ENCODE assay signal across 1 cellular context in the genomic region with DNA sequence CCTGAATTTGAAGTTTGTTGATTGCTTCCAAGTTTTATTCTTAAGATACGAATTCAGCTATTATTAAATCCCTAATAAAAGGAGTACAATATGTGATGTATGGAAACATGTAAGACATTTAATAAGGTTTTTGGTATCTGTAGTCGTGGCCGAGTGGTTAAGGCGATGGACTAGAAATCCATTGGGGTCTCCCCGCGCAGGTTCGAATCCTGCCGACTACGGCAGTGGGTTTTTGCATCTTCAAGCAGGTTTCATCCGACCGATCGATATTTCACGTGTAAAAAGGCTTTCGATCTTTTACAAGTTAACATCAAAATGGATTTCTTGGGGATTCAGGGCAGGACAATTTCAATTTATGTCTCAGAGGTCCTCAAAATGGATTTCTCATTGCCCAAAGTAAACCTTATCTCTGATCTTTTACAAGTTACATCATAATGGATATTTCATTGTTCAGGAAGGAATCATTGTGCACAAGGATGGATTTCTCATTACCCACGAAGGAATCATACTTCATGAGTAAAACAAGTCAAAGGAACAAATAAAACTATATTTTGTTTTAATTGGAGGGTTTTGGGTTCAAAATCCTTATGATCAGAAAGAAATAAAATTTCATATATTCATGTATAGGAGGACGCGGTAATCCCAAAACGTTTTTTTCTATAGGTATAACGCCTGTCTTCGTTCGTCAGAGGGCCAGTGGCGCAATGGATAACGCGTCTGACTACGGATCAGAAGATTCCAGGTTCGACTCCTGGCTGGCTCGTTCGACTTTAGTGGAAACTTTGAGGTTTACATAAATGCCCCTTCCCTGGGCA.
TF ChIP-seq lines count a peak whose summit lies in the region.

No MANE protein-coding gene starts in this region.

TF ChIP-seq in HepG2, 621 proteins besides CTCF, POLR2A, EP300 and RAD21 (continues in another document):
- TF ChIP-seq, protein P1, sequence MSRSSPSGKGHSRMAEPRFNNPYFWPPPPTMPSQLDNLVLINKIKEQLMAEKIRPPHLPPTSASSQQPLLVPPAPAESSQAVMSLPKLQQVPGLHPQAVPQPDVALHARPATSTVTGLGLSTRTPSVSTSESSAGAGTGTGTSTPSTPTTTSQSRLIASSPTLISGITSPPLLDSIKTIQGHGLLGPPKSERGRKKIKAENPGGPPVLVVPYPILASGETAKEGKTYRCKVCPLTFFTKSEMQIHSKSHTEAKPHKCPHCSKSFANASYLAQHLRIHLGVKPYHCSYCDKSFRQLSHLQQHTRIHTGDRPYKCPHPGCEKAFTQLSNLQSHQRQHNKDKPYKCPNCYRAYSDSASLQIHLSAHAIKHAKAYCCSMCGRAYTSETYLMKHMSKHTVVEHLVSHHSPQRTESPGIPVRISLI (CRISPR knock-in tag; IDR thresholded peaks at IDR 0.05; ENCODE audit: borderline replicate concordance) = peak; percentile 85
- TF ChIP-seq, protein P2, sequence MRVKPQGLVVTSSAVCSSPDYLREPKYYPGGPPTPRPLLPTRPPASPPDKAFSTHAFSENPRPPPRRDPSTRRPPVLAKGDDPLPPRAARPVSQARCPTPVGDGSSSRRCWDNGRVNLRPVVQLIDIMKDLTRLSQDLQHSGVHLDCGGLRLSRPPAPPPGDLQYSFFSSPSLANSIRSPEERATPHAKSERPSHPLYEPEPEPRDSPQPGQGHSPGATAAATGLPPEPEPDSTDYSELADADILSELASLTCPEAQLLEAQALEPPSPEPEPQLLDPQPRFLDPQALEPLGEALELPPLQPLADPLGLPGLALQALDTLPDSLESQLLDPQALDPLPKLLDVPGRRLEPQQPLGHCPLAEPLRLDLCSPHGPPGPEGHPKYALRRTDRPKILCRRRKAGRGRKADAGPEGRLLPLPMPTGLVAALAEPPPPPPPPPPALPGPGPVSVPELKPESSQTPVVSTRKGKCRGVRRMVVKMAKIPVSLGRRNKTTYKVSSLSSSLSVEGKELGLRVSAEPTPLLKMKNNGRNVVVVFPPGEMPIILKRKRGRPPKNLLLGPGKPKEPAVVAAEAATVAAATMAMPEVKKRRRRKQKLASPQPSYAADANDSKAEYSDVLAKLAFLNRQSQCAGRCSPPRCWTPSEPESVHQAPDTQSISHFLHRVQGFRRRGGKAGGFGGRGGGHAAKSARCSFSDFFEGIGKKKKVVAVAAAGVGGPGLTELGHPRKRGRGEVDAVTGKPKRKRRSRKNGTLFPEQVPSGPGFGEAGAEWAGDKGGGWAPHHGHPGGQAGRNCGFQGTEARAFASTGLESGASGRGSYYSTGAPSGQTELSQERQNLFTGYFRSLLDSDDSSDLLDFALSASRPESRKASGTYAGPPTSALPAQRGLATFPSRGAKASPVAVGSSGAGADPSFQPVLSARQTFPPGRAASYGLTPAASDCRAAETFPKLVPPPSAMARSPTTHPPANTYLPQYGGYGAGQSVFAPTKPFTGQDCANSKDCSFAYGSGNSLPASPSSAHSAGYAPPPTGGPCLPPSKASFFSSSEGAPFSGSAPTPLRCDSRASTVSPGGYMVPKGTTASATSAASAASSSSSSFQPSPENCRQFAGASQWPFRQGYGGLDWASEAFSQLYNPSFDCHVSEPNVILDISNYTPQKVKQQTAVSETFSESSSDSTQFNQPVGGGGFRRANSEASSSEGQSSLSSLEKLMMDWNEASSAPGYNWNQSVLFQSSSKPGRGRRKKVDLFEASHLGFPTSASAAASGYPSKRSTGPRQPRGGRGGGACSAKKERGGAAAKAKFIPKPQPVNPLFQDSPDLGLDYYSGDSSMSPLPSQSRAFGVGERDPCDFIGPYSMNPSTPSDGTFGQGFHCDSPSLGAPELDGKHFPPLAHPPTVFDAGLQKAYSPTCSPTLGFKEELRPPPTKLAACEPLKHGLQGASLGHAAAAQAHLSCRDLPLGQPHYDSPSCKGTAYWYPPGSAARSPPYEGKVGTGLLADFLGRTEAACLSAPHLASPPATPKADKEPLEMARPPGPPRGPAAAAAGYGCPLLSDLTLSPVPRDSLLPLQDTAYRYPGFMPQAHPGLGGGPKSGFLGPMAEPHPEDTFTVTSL (CRISPR knock-in tag; IDR thresholded peaks at IDR 0.05; ENCODE audit: borderline replicate concordance) = peak; percentile 8; the same call in 1 of the 2 replicates
- TF ChIP-seq, protein P3, sequence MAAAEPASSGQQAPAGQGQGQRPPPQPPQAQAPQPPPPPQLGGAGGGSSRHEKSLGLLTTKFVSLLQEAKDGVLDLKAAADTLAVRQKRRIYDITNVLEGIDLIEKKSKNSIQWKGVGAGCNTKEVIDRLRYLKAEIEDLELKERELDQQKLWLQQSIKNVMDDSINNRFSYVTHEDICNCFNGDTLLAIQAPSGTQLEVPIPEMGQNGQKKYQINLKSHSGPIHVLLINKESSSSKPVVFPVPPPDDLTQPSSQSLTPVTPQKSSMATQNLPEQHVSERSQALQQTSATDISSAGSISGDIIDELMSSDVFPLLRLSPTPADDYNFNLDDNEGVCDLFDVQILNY (CRISPR knock-in tag; conservative IDR thresholded peaks at IDR 0.05) = no peak
- TF ChIP-seq PRPF4 (IDR thresholded peaks at IDR 0.05; ENCODE audit: low read depth, low read length, poor library complexity, severe bottlenecking) = peak; percentile 86
- TF ChIP-seq HOXA5 (CRISPR knock-in tag; IDR thresholded peaks at IDR 0.05) = peak; percentile 73
- TF ChIP-seq MEIS1 (CRISPR knock-in tag; IDR thresholded peaks at IDR 0.05; ENCODE audit: borderline replicate concordance) = 0 out of 2 replicates have a peak, but pooled peaks have one; percentile 32
- TF ChIP-seq ZNF510 (CRISPR knock-in tag; IDR thresholded peaks at IDR 0.05; ENCODE audit: low read depth) = peak; percentile 78; the same call in 1 of the 2 replicates
- no peak for TF ChIP-seq ISX (CRISPR knock-in tag; conservative IDR thresholded peaks at IDR 0.05)
- peak; percentile 43 for TF ChIP-seq GATAD1 (CRISPR knock-in tag; IDR thresholded peaks at IDR 0.05)
- peak; percentile 30; the same call in 1 of the 2 replicates for TF ChIP-seq ZNF256 (CRISPR knock-in tag; conservative IDR thresholded peaks at IDR 0.05)
- no peak; the same call in 1 of the 2 replicates for TF ChIP-seq ZSCAN5A (CRISPR knock-in tag; IDR thresholded peaks at IDR 0.05; ENCODE audit: borderline replicate concordance)
- peak; percentile 32; the same call in 1 of the 2 replicates for TF ChIP-seq NR2C2 (CRISPR knock-in tag; IDR thresholded peaks at IDR 0.05; ENCODE audit: borderline replicate concordance)
- TF ChIP-seq FOXC1 (CRISPR knock-in tag; IDR thresholded peaks at IDR 0.05; ENCODE audit: borderline replicate concordance) = peak; percentile 15; the same call in 1 of the 2 replicates
- TF ChIP-seq ZIK1 (CRISPR knock-in tag; IDR thresholded peaks at IDR 0.05; ENCODE audit: borderline replicate concordance, low read depth) = no peak
- TF ChIP-seq SRSF9 (IDR thresholded peaks at IDR 0.05; ENCODE audit: borderline replicate concordance, insufficient read depth, low read depth, low read length, poor library complexity, severe bottlenecking) = no peak
- peak; percentile 71; the same call in 1 of the 2 replicates for TF ChIP-seq ZNF33A (CRISPR knock-in tag; IDR thresholded peaks at IDR 0.05; ENCODE audit: borderline replicate concordance)
- TF ChIP-seq NFIC (IDR thresholded peaks at IDR 0.05; ENCODE audit: low read length) = peak; percentile 27; the same call in 1 of the 2 replicates
- TF ChIP-seq ZNF282 (IDR thresholded peaks at IDR 0.05; ENCODE audit: partially characterized antibody) = no peak
- TF ChIP-seq ELF3 (CRISPR knock-in tag; IDR thresholded peaks at IDR 0.05) = peak; percentile 56
- TF ChIP-seq ZNF280D (CRISPR knock-in tag; IDR thresholded peaks at IDR 0.05) = 0 out of 2 replicates have a peak, but pooled peaks have one; percentile 56
- TF ChIP-seq, protein P4, sequence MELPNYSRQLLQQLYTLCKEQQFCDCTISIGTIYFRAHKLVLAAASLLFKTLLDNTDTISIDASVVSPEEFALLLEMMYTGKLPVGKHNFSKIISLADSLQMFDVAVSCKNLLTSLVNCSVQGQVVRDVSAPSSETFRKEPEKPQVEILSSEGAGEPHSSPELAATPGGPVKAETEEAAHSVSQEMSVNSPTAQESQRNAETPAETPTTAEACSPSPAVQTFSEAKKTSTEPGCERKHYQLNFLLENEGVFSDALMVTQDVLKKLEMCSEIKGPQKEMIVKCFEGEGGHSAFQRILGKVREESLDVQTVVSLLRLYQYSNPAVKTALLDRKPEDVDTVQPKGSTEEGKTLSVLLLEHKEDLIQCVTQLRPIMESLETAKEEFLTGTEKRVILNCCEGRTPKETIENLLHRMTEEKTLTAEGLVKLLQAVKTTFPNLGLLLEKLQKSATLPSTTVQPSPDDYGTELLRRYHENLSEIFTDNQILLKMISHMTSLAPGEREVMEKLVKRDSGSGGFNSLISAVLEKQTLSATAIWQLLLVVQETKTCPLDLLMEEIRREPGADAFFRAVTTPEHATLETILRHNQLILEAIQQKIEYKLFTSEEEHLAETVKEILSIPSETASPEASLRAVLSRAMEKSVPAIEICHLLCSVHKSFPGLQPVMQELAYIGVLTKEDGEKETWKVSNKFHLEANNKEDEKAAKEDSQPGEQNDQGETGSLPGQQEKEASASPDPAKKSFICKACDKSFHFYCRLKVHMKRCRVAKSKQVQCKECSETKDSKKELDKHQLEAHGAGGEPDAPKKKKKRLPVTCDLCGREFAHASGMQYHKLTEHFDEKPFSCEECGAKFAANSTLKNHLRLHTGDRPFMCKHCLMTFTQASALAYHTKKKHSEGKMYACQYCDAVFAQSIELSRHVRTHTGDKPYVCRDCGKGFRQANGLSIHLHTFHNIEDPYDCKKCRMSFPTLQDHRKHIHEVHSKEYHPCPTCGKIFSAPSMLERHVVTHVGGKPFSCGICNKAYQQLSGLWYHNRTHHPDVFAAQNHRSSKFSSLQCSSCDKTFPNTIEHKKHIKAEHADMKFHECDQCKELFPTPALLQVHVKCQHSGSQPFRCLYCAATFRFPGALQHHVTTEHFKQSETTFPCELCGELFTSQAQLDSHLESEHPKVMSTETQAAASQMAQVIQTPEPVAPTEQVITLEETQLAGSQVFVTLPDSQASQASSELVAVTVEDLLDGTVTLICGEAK (IDR thresholded peaks at IDR 0.05) = no peak
- TF ChIP-seq, protein P4 (CRISPR knock-in tag; IDR thresholded peaks at IDR 0.05) = no peak
- peak; percentile 63; the same call in 1 of the 2 replicates for TF ChIP-seq ZNF558 (CRISPR knock-in tag; IDR thresholded peaks at IDR 0.05; ENCODE audit: borderline replicate concordance)
- TF ChIP-seq ZFX (CRISPR knock-in tag; IDR thresholded peaks at IDR 0.05; ENCODE audit: low read depth) = peak; percentile 46; the same call in 1 of the 2 replicates
- TF ChIP-seq ZNF230 (CRISPR knock-in tag; IDR thresholded peaks at IDR 0.05) = no peak
- TF ChIP-seq FOXK1 (CRISPR knock-in tag; IDR thresholded peaks at IDR 0.05; ENCODE audit: borderline replicate concordance, low read depth) = peak; percentile 44; the same call in 1 of the 2 replicates
- TF ChIP-seq CBFB (CRISPR knock-in tag; IDR thresholded peaks at IDR 0.05) = 0 out of 2 replicates have a peak, but pooled peaks have one; percentile 2
- no peak for TF ChIP-seq MZF1 (CRISPR knock-in tag; IDR thresholded peaks at IDR 0.05; ENCODE audit: borderline replicate concordance)
